In the genomic region with DNA sequence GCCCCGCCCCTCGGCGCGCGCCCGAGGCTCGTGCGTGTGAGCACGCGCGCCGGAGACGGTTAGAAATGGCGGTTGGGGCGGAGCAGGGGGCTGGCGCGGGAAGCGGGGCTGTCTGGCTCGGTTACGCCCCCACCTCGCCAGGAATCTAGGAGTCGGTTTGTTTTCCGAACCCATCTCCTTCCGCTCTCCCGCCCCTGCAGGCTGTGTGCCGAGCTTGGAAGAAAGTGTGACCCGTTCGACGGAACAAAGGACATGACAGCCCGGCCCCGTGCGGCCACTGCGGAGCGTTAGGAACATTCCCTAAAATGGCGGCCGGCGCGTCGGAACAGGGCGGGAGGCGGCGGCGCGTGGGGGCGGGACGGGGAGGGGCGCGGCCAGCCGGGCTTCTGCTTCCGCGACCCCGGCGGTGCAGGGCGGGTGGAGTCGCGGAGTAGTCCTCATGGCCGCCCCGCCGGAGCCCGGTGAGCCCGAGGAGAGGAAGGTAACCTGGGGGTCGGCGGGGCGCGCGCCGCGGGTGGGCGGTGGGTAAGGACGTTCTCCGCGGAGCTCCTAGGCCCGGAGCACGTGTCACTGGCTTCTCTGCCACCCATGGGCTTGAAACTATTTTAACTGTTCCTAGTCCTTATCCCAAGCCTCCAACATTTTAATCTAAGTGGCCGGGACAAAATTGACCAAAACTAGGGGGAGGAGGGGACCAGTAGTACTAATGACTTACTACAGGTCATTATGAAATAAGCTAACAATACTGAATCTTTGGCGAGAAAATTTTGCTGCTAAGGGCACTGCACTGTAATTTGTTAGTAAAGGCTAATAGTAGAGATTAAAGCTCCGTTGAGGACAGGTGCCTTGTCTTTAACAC, we compare ENCODE assay signal across 1 cellular context.
TF ChIP-seq lines count a peak whose summit lies in the region.

A gene with protein sequence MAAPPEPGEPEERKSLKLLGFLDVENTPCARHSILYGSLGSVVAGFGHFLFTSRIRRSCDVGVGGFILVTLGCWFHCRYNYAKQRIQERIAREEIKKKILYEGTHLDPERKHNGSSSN (plus strand): TSS at position 383 of the 859 bp plus-strand sequence. CDS start 57 bp downstream, at position 440.

TF ChIP-seq in HEK293, 187 proteins besides CTCF, POLR2A, EP300 and RAD21 (continued from another document and continues in another):
- no peak for TF ChIP-seq ZNF280C (tag by site-specific recombination; IDR thresholded peaks at IDR 0.05)
- TF ChIP-seq ZNF792 (tag by site-specific recombination; IDR thresholded peaks at IDR 0.05) = no peak
- no peak for TF ChIP-seq ZNF174 (tag by site-specific recombination; IDR thresholded peaks at IDR 0.05)
- TF ChIP-seq ZNF518A (tag by site-specific recombination; conservative IDR thresholded peaks at IDR 0.05; ENCODE audit: low read depth) = 0 out of 2 replicates have a peak, but pooled peaks have one; percentile 23
- TF ChIP-seq ZBTB21 (tag by site-specific recombination; IDR thresholded peaks at IDR 0.05) = no peak
- no peak for TF ChIP-seq ZNF530 (tag by site-specific recombination; IDR thresholded peaks at IDR 0.05; ENCODE audit: low read depth)
- no peak for TF ChIP-seq ZNF701 (tag by site-specific recombination; IDR thresholded peaks at IDR 0.05)
- TF ChIP-seq ZNF394 (tag by site-specific recombination; IDR thresholded peaks at IDR 0.05; ENCODE audit: borderline replicate concordance) = 0 out of 2 replicates have a peak, but pooled peaks have one; percentile 10
- no peak for TF ChIP-seq ZNF560 (tag by site-specific recombination; IDR thresholded peaks at IDR 0.05; ENCODE audit: borderline replicate concordance)
- TF ChIP-seq ZNF146 (tag by site-specific recombination; IDR thresholded peaks at IDR 0.05) = no peak; the same call in 1 of the 2 replicates
- TF ChIP-seq ZNF513 (tag by site-specific recombination; IDR thresholded peaks at IDR 0.05) = 0 out of 2 replicates have a peak, but pooled peaks have one; percentile 48
- TF ChIP-seq, protein P1, sequence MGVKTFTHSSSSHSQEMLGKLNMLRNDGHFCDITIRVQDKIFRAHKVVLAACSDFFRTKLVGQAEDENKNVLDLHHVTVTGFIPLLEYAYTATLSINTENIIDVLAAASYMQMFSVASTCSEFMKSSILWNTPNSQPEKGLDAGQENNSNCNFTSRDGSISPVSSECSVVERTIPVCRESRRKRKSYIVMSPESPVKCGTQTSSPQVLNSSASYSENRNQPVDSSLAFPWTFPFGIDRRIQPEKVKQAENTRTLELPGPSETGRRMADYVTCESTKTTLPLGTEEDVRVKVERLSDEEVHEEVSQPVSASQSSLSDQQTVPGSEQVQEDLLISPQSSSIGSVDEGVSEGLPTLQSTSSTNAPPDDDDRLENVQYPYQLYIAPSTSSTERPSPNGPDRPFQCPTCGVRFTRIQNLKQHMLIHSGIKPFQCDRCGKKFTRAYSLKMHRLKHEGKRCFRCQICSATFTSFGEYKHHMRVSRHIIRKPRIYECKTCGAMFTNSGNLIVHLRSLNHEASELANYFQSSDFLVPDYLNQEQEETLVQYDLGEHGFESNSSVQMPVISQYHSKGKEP (tag by site-specific recombination; IDR thresholded peaks at IDR 0.05) = no peak; the same call in 1 of the 2 replicates
- TF ChIP-seq ZNF785 (tag by site-specific recombination; IDR thresholded peaks at IDR 0.05) = no peak
- peak; percentile 16; the same call in 1 of the 2 replicates for TF ChIP-seq ZNF580 (tag by site-specific recombination; IDR thresholded peaks at IDR 0.05)
- TF ChIP-seq KLF1 (tag by site-specific recombination; IDR thresholded peaks at IDR 0.05) = peak; percentile 93
- peak; percentile 99 for TF ChIP-seq PATZ1 (tag by site-specific recombination; IDR thresholded peaks at IDR 0.05)
- TF ChIP-seq TRIM28 (IDR thresholded peaks at IDR 0.05; ENCODE audit: borderline replicate concordance, low read length) = no peak
- peak; percentile 70 for TF ChIP-seq ZFP37 (tag by site-specific recombination; IDR thresholded peaks at IDR 0.05)
- TF ChIP-seq, protein P2, sequence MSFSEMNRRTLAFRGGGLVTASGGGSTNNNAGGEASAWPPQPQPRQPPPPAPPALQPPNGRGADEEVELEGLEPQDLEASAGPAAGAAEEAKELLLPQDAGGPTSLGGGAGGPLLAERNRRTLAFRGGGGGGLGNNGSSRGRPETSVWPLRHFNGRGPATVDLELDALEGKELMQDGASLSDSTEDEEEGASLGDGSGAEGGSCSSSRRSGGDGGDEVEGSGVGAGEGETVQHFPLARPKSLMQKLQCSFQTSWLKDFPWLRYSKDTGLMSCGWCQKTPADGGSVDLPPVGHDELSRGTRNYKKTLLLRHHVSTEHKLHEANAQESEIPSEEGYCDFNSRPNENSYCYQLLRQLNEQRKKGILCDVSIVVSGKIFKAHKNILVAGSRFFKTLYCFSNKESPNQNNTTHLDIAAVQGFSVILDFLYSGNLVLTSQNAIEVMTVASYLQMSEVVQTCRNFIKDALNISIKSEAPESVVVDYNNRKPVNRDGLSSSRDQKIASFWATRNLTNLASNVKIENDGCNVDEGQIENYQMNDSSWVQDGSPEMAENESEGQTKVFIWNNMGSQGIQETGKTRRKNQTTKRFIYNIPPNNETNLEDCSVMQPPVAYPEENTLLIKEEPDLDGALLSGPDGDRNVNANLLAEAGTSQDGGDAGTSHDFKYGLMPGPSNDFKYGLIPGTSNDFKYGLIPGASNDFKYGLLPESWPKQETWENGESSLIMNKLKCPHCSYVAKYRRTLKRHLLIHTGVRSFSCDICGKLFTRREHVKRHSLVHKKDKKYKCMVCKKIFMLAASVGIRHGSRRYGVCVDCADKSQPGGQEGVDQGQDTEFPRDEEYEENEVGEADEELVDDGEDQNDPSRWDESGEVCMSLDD (tag by site-specific recombination; IDR thresholded peaks at IDR 0.05) = no peak
- TF ChIP-seq, protein P3, sequence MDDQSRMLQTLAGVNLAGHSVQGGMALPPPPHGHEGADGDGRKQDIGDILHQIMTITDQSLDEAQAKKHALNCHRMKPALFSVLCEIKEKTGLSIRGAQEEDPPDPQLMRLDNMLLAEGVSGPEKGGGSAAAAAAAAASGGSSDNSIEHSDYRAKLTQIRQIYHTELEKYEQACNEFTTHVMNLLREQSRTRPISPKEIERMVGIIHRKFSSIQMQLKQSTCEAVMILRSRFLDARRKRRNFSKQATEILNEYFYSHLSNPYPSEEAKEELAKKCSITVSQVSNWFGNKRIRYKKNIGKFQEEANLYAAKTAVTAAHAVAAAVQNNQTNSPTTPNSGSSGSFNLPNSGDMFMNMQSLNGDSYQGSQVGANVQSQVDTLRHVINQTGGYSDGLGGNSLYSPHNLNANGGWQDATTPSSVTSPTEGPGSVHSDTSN (CRISPR knock-in tag; IDR thresholded peaks at IDR 0.05) = peak; percentile 85
- TF ChIP-seq ZNF473 (tag by site-specific recombination; IDR thresholded peaks at IDR 0.05) = no peak
- TF ChIP-seq ZNF596 (tag by site-specific recombination; IDR thresholded peaks at IDR 0.05) = peak; percentile 3; the same call in 1 of the 2 replicates
- no peak for TF ChIP-seq ZNF585B (tag by site-specific recombination; IDR thresholded peaks at IDR 0.05)
- TF ChIP-seq ZNF155 (tag by site-specific recombination; IDR thresholded peaks at IDR 0.05) = no peak
- TF ChIP-seq ZNF658 (tag by site-specific recombination; IDR thresholded peaks at IDR 0.05) = no peak
- no peak; the same call in 1 of the 2 replicates for TF ChIP-seq ZNF791 (tag by site-specific recombination; IDR thresholded peaks at IDR 0.05)
- peak; percentile 97 for TF ChIP-seq YY1 (tag by site-specific recombination; IDR thresholded peaks at IDR 0.05)
- no peak; the same call in 1 of the 2 replicates for TF ChIP-seq ZNF133 (tag by site-specific recombination; IDR thresholded peaks at IDR 0.05)
- TF ChIP-seq, protein P4, sequence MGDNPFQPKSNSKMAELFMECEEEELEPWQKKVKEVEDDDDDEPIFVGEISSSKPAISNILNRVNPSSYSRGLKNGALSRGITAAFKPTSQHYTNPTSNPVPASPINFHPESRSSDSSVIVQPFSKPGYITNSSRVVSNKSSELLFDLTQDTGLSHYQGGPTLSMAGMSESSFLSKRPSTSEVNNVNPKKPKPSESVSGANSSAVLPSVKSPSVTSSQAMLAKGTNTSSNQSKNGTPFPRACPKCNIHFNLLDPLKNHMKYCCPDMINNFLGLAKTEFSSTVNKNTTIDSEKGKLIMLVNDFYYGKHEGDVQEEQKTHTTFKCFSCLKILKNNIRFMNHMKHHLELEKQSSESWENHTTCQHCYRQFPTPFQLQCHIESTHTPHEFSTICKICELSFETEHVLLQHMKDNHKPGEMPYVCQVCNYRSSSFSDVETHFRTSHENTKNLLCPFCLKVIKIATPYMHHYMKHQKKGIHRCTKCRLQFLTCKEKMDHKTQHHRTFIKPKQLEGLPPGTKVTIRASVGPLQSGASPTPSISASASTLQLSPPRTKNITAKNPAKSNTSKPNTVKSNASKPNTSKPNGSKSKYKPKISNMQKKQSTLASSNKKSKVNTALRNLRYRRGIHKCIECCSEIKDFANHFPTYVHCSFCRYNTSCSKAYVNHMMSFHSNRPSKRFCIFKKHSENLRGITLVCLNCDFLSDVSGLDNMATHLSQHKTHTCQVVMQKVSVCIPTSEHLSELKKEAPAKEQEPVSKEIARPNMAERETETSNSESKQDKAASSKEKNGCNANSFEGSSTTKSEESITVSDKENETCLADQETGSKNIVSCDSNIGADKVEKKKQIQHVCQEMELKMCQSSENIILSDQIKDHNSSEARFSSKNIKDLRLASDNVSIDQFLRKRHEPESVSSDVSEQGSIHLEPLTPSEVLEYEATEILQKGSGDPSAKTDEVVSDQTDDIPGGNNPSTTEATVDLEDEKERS (tag by site-specific recombination; IDR thresholded peaks at IDR 0.05) = no peak
- no peak for TF ChIP-seq ZNF48 (tag by site-specific recombination; IDR thresholded peaks at IDR 0.05)
